28 cellular contexts compared by ENCODE assay signal in genomic region chr9:70948744-70949143, GRCh38.
"Had no signal": no experiment of that assay in that cellular context is flagged by ENCODE, and none has a peak within 500 bp of the region (broad histone marks: within the 10 kb centered on the region; RNA-seq: fewer than 3 reads in every experiment).

No MANE protein-coding gene starts in this region.

- H3K27ac ChIP-seq: heart left ventricle, left lung, lower lobe of right lung, ovary, prostate gland, sigmoid colon, spleen, suprapubic skin, thoracic aorta, tibial artery, upper lobe of right lung had no signal

- H3K36me3 Mint-ChIP-seq: naive thymus-derived CD4-positive, alpha-beta T cell; natural killer cell treated with Interleukin-12 subunit alpha and Interleukin-12 subunit beta and Interleukin-15 and Interleukin-18, amount 100 ng/mL, for 72 hours; stimulated activated effector memory CD8-positive, alpha-beta T cell treated with anti-CD3 and anti-CD28 coated beads, Interleukin-12 subunit alpha, Interleukin-12 subunit beta, amount 100 ng/mL, for 72 hours had no signal

- H3K27ac Mint-ChIP-seq: naive thymus-derived CD4-positive, alpha-beta T cell; natural killer cell treated with Interleukin-12 subunit alpha and Interleukin-12 subunit beta and Interleukin-15 and Interleukin-18, amount 100 ng/mL, for 72 hours; stimulated activated effector memory CD8-positive, alpha-beta T cell treated with anti-CD3 and anti-CD28 coated beads, Interleukin-12 subunit alpha, Interleukin-12 subunit beta, amount 100 ng/mL, for 72 hours; stimulated activated naive CD8-positive, alpha-beta T cell treated with anti-CD3 and anti-CD28 coated beads, Interleukin-15, Interleukin-2, amounts not matched to agents 100 ng/mL and 50 ng/mL, for 24 hours had no signal

- DNase-seq: heart left ventricle; hippocampal formation; kidney; left colon; left lung; lower lobe of right lung; mesendoderm; midbrain; mucosa of descending colon; naive thymus-derived CD4-positive, alpha-beta T cell; ovary; retina; right cardiac atrium; sigmoid colon; small intestine; spleen; stimulated activated CD4-positive, alpha-beta T cell treated with anti-CD3 and anti-CD28 coated beads, Interleukin-4, amount 100 ng/mL, for 24 hours; stimulated activated naive CD4-positive, alpha-beta T cell; tibial artery; trophoblast cell; upper lobe of right lung had no signal

- ATAC-seq: heart left ventricle; left colon; left lung; lower lobe of right lung; mucosa of descending colon; naive thymus-derived CD4-positive, alpha-beta T cell; natural killer cell treated with Interleukin-12 subunit alpha and Interleukin-12 subunit beta and Interleukin-15 and Interleukin-18, amount 100 ng/mL, for 72 hours; right cardiac atrium; stimulated activated effector memory CD8-positive, alpha-beta T cell treated with anti-CD3 and anti-CD28 coated beads, Interleukin-12 subunit alpha, Interleukin-12 subunit beta, amount 100 ng/mL, for 72 hours; upper lobe of right lung had no signal

- H3K9me3 ChIP-seq: heart left ventricle, left lung, lower lobe of right lung, mucosa of descending colon, ovary, prostate gland, sigmoid colon, spleen, suprapubic skin, thoracic aorta, tibial artery, upper lobe of right lung had no signal

- H3K4me3 ChIP-seq: heart left ventricle, left lung, lower lobe of right lung, mucosa of descending colon, ovary, prostate gland, sigmoid colon, spleen, suprapubic skin, thoracic aorta, tibial artery, upper lobe of right lung had no signal

- FAIRE-seq: kidney, small intestine, urothelium cell line had no signal

- H3K9me3 Mint-ChIP-seq: naive thymus-derived CD4-positive, alpha-beta T cell; natural killer cell treated with Interleukin-12 subunit alpha and Interleukin-12 subunit beta and Interleukin-15 and Interleukin-18, amount 100 ng/mL, for 72 hours; stimulated activated effector memory CD8-positive, alpha-beta T cell treated with anti-CD3 and anti-CD28 coated beads, Interleukin-12 subunit alpha, Interleukin-12 subunit beta, amount 100 ng/mL, for 72 hours; stimulated activated naive CD8-positive, alpha-beta T cell treated with anti-CD3 and anti-CD28 coated beads, Interleukin-15, Interleukin-2, amounts not matched to agents 100 ng/mL and 50 ng/mL, for 24 hours had no signal

- H3K4me1 ChIP-seq: heart left ventricle, left lung, lower lobe of right lung, prostate gland, sigmoid colon, spleen, upper lobe of right lung had no signal

- H3K4me3 Mint-ChIP-seq: naive thymus-derived CD4-positive, alpha-beta T cell; natural killer cell treated with Interleukin-12 subunit alpha and Interleukin-12 subunit beta and Interleukin-15 and Interleukin-18, amount 100 ng/mL, for 72 hours; stimulated activated effector memory CD8-positive, alpha-beta T cell treated with anti-CD3 and anti-CD28 coated beads, Interleukin-12 subunit alpha, Interleukin-12 subunit beta, amount 100 ng/mL, for 72 hours; stimulated activated naive CD8-positive, alpha-beta T cell treated with anti-CD3 and anti-CD28 coated beads, Interleukin-15, Interleukin-2, amounts not matched to agents 100 ng/mL and 50 ng/mL, for 24 hours had no signal

- H3K4me1 Mint-ChIP-seq: naive thymus-derived CD4-positive, alpha-beta T cell; stimulated activated effector memory CD8-positive, alpha-beta T cell treated with anti-CD3 and anti-CD28 coated beads, Interleukin-12 subunit alpha, Interleukin-12 subunit beta, amount 100 ng/mL, for 72 hours had no signal
